In genomic region chr6:12012566-12013367, GRCh38 we compare ENCODE assay signal across 8 cellular contexts. TPM values are rescaled to one million over a fixed set of nuclear protein-coding genes. Genes with fewer than 3 reads are reported as not detected.
DNase-seq lines count a peak whose midpoint lies in the region; ATAC-seq and TF ChIP-seq lines count a peak whose summit lies in the region.

No MANE protein-coding gene starts in this region.

- H3K36me3 ChIP-seq in MM.1S (replicated peaks; ENCODE audit: insufficient read depth, low read length) (peaks cover 3% of the 10 kb centered on the region; the same call in 1 of the 2 replicates), SU-DHL-6 (ENCODE audit: low read length) (peaks cover 12% of the 10 kb centered on the region; the same call in 1 of the 2 replicates), left ventricle myocardium inferior (peaks cover 29% of the 10 kb centered on the region)

- DNase-seq in GM04503 (ENCODE audit: low read depth) (peak; percentile 51), MM.1S (peak; percentile 45), amniotic epithelial cell (ENCODE audit: low read depth) (peak; percentile 88), left ventricle myocardium inferior (peak; percentile 51), posterior vena cava (ENCODE audit: low spot score) (peak; percentile 91), ureter (ENCODE audit: low spot score) (peak; percentile 70)

- H3K27me3 ChIP-seq in MM.1S (replicated peaks; ENCODE audit: insufficient read depth, low read length) = no peaks in the 10 kb centered on the region
- H3K27me3 ChIP-seq in SU-DHL-6 (ENCODE audit: low read length) = no peaks in the 10 kb centered on the region
- H3K27me3 ChIP-seq in left ventricle myocardium inferior (ENCODE audit: low read depth) = no peaks in the 10 kb centered on the region

- peak overlapping the region; percentile 97 for H3K9ac ChIP-seq in MM.1S (ENCODE audit: low read length)
- H3K9ac ChIP-seq in SU-DHL-6 (ENCODE audit: low read length) = peak overlapping the region; percentile 67

- H3K27ac ChIP-seq in MM.1S (ENCODE audit: low read length) = peak overlapping the region; percentile 83
- H3K27ac ChIP-seq in SU-DHL-6 (ENCODE audit: low read depth, low read length) = no peak overlapping the region; the same call in 1 of the 2 replicates
- H3K27ac ChIP-seq in left ventricle myocardium inferior (replicated peaks) = peak overlapping the region; percentile 99

- H3K4me2 ChIP-seq in MM.1S (ENCODE audit: low read depth, low read length) (peak overlapping the region; percentile 83), SU-DHL-6 (ENCODE audit: low read depth, low read length, poor library complexity, severe bottlenecking) (peak overlapping the region; percentile 89)

- intact Hi-C loops in left ventricle myocardium inferior (cut with micrococcal nuclease) (no loop called here), posterior vena cava (cut with DNase I) (loop anchor here in 1 of 2 donors (5.0 kb wide), 1 partner anchor 250 kb away; no protein-coding TSS in a partner anchor)

- ATAC-seq in GM19351 (IDR thresholded peaks at IDR 0.05; ENCODE audit: unreplicated experiment) = no peak

- H4K20me1 ChIP-seq in MM.1S (ENCODE audit: insufficient read depth, low read length) (no peaks in the 10 kb centered on the region), SU-DHL-6 (ENCODE audit: low read depth, low read length) (peaks cover 4% of the 10 kb centered on the region; the same call in 1 of the 2 replicates)

- H3K79me2 ChIP-seq in MM.1S (ENCODE audit: low read length) (peaks cover 66% of the 10 kb centered on the region), SU-DHL-6 (ENCODE audit: insufficient read depth, low read length) (peaks cover 38% of the 10 kb centered on the region)

- H3F3A ChIP-seq in MM.1S (ENCODE audit: insufficient read depth, low read length) (peaks cover 27% of the 10 kb centered on the region), SU-DHL-6 (ENCODE audit: insufficient read depth) (peaks cover 25% of the 10 kb centered on the region)

- H3K4me3 ChIP-seq in MM.1S (ENCODE audit: low read length) (peak overlapping the region; percentile 91), SU-DHL-6 (ENCODE audit: insufficient read depth, low read length, poor library complexity, severe bottlenecking) (peak overlapping the region; percentile 81), left ventricle myocardium inferior (peak overlapping the region; percentile 83)

- H3K4me1 ChIP-seq in MM.1S (ENCODE audit: low read length) = peaks cover 6% of the 10 kb centered on the region; the same call in 1 of the 2 replicates
- H3K4me1 ChIP-seq in left ventricle myocardium inferior = peaks cover 46% of the 10 kb centered on the region

- H3K9me2 ChIP-seq in MM.1S (replicated peaks; ENCODE audit: insufficient read depth, low read length) (no peaks in the 10 kb centered on the region), SU-DHL-6 (replicated peaks; ENCODE audit: insufficient read depth, low read length) (no peaks in the 10 kb centered on the region)

- TF ChIP-seq CTCF in MM.1S (IDR thresholded peaks at IDR 0.05; ENCODE audit: low read length) = no peak
- no peak for TF ChIP-seq CTCF in SU-DHL-6 (IDR thresholded peaks at IDR 0.05; ENCODE audit: insufficient read depth, low read length, poor library complexity, severe bottlenecking)
- no peak for TF ChIP-seq CTCF in left ventricle myocardium inferior (IDR thresholded peaks at IDR 0.05; ENCODE audit: borderline replicate concordance)

- H3K9me3 ChIP-seq in MM.1S (replicated peaks; ENCODE audit: insufficient read depth, low read length) = no peaks in the 10 kb centered on the region
- no peaks in the 10 kb centered on the region for H3K9me3 ChIP-seq in SU-DHL-6 (ENCODE audit: insufficient read depth, low read length)
- peaks cover 5% of the 10 kb centered on the region for H3K9me3 ChIP-seq in left ventricle myocardium inferior (replicated peaks)

- no peak overlapping the region for H2AFZ ChIP-seq in MM.1S (ENCODE audit: low read length)
- H2AFZ ChIP-seq in SU-DHL-6 (ENCODE audit: low read depth, low read length, severe bottlenecking) = peak overlapping the region; percentile 85

RNA-seq across cellular contexts. Expression of gene HIVEP1, which starts 0.7 kb away (rescaled TPM):
- total RNA-seq in left ventricle myocardium inferior (13.7 TPM), posterior vena cava (10 to 100 TPM; 29.0 to 35.2 TPM), ureter (42.5 TPM)
